In the genomic region with DNA sequence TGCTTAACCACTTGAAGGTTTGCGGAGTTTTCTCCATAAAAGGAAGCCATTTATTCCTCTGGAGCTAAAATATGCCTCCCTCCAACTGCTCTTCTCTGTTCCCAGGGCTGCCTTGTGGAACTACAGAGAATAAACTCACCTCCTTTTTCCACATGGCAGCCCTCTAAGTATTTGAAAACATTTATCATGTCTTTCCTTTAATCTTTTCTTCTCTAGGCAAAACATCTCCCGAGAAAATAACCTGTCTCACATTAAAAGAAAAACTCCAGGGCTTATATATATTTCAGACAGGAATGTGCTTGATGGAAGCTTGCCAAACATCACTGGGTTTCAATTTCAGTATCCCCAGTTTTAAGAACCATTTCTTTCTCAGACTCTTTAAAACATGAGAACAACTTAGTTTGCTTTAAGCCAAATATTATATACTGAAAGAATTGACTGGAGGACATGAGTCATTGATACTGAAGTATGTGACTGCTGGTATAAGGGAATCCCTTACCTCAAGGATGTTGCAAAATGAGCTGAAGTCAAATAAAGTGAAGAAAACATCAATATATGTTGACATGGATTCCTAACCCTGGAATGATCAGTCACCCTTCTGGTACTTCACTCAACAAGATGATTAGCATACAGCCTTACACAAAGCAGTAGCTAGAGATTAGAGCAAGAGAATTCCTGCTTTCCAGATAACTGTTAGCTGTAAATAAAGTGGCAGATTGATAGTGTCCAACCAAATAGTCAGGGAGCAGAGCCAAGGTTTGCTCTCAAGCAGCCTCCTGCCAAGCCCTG, we compare ENCODE assay signal across 13 cellular contexts.
A peak's percentile ranks its signal among the peaks of the same experiment; 100 is the strongest.
DNase-seq lines count a peak whose midpoint lies in the region; ATAC-seq and TF ChIP-seq lines count a peak whose summit lies in the region.
"Had no signal": no experiment of that assay in that cellular context is flagged by ENCODE, and none has a peak within 500 bp of the region (broad histone marks: within the 10 kb centered on the region; RNA-seq: fewer than 3 reads in every experiment).

No MANE protein-coding gene starts in this region.

- WGBS in right cardiac atrium, result 70% methylated on average over 2 of the region's 2 CpGs

- H3K36me3 ChIP-seq in stomach smooth muscle (ENCODE audit: control insufficient read depth in 2 of 2, insufficient read depth in 2 of 2, low read length in 2 of 2), result peaks cover 0 to 2% of the 10 kb centered on the region in 2 donors

- no peaks in the 10 kb centered on the region for H3K36me3 Mint-ChIP-seq in Calu3 (ENCODE audit: insufficient read depth, unreplicated experiment)

- peak in 1 of 2 donors; percentile 50 for ATAC-seq in right cardiac atrium

- intact Hi-C loops in right cardiac atrium (cut with DNase I) (no loop called here), Calu3 (cut with micrococcal nuclease; ENCODE audit: unreplicated experiment) (loop anchor here (10.0 kb wide), 1 partner anchor 63 kb away; no protein-coding TSS in a partner anchor)

- DNase-seq in DMS53 (lab: John Stamatoyannopoulos, UW), result peak; percentile 21
- no peak for DNase-seq in DMS53 treated with DMSO at 0.1 percent for 48 hours (lab: John Stamatoyannopoulos, UW; ENCODE audit: unreplicated experiment)
- peak; percentile 70 for DNase-seq in astrocyte of the hippocampus (ENCODE audit: low read depth, low spot score)
- no peak for DNase-seq in right cardiac atrium
- DNase-seq in stimulated activated naive CD4-positive, alpha-beta T cell treated with Interleukin-2 at 50 U/mL for 16 hours (lab: John Stamatoyannopoulos, UW), result no peak
- DNase-seq in ureter (ENCODE audit: low spot score), result no peak
- no peak for DNase-seq in Calu3
- DNase-seq: activated CD4-positive, alpha-beta T cell treated with anti-CD3 and anti-CD28 coated beads, Interleukin-2, amount 50 U/mL, for 4 hours; glutamatergic neuron; NCI-H2227 treated with DMSO at 0.1 percent for 48 hours; stimulated activated CD4-positive, alpha-beta T cell treated with anti-CD3 and anti-CD28 coated beads, Interleukin-2, amount 100 ng/mL, for 48 hours; testis had no signal

- H3K9me3 Mint-ChIP-seq in Calu3 (ENCODE audit: low read depth, unreplicated experiment), result peaks cover 2% of the 10 kb centered on the region

- H3K4me3 ChIP-seq in right cardiac atrium (ENCODE audit: low read length), result no peak overlapping the region
- no peak overlapping the region for H3K4me3 ChIP-seq in stomach smooth muscle (ENCODE audit: low read length in 2 of 2)
- H3K4me3 ChIP-seq: testis had no signal

- H3K27me3 ChIP-seq in right cardiac atrium (ENCODE audit: control insufficient read depth, insufficient read depth), result no peaks in the 10 kb centered on the region
- no peaks in the 10 kb centered on the region for H3K27me3 ChIP-seq in stomach smooth muscle (ENCODE audit: control insufficient read depth in 1 of 2, insufficient read depth in 2 of 2, low read length in 2 of 2)
- H3K27me3 ChIP-seq: testis had no signal

- no peak overlapping the region for H3K4me3 Mint-ChIP-seq in Calu3 (ENCODE audit: low read depth, unreplicated experiment)

- H3K4me1 Mint-ChIP-seq in Calu3 (ENCODE audit: low read depth, unreplicated experiment), result peaks cover 8% of the 10 kb centered on the region

- H3K9me3 ChIP-seq in right cardiac atrium (ENCODE audit: control insufficient read depth, low read length) (no peaks in the 10 kb centered on the region), stomach smooth muscle (ENCODE audit: control insufficient read depth in 2 of 2, low read length in 2 of 2) (peaks cover 0 to 2% of the 10 kb centered on the region in 2 donors)
- H3K9me3 ChIP-seq: testis had no signal

- TF ChIP-seq CTCF in Calu3 (IDR thresholded peaks at IDR 0.05; ENCODE audit: unreplicated experiment), result no peak

- peak overlapping the region in 1 of 2 donors; percentile 39 for H3K9ac ChIP-seq in stomach smooth muscle (ENCODE audit: low read length in 2 of 2)

- CTCF ChIA-PET in Calu3 (lab: Charles Lee), result interaction anchor here (0.7 to 1.2 kb wide), 2 partner anchors 21 to 286 kb away, joined by 3 to 6 read pairs; no protein-coding TSS in a partner anchor

- H3K4me1 ChIP-seq in right cardiac atrium (ENCODE audit: control insufficient read depth, insufficient read depth, low read length) (no peaks in the 10 kb centered on the region), stomach smooth muscle (ENCODE audit: control insufficient read depth, insufficient read depth, low read length) (peaks cover 4% of the 10 kb centered on the region)

- no TSS peak for BruUV-seq in Calu3 (replicated peaks; lab: Mats Ljungman, UMichigan)

- no peak overlapping the region for H3K27ac Mint-ChIP-seq in Calu3 (ENCODE audit: unreplicated experiment)

- no peaks in the 10 kb centered on the region for H3K27me3 Mint-ChIP-seq in Calu3 (ENCODE audit: unreplicated experiment)

- H3K27ac ChIP-seq in right cardiac atrium (ENCODE audit: low read length), result peak overlapping the region; percentile 8
- peak overlapping the region; percentile 70 for H3K27ac ChIP-seq in stomach smooth muscle (ENCODE audit: low read length)
- H3K27ac ChIP-seq: testis had no signal

Comparison
In these comparisons a context has a peak if more than half of its experiments do, and no peak if none do; other contexts are left out.
1. DNase-seq: peak in DMS53 (single experiment) and astrocyte of the hippocampus (single experiment); none in DMS53 treated with DMSO at 0.1 percent for 48 hours (single experiment), right cardiac atrium (0 of 3), stimulated activated naive CD4-positive, alpha-beta T cell treated with Interleukin-2 at 50 U/mL for 16 hours (single experiment), ureter (single experiment) and Calu3 (single experiment).